1 cellular context compared by ENCODE assay signal in genomic region chr2:101753207-101753616, GRCh38.
TF ChIP-seq lines count a peak whose summit lies in the region.

No MANE protein-coding gene starts in this region.

TF ChIP-seq in HepG2, 621 proteins besides CTCF, POLR2A, EP300 and RAD21 (continues in another document):
- TF ChIP-seq DRAP1 (CRISPR knock-in tag; IDR thresholded peaks at IDR 0.05), result no peak
- TF ChIP-seq CHD4 (IDR thresholded peaks at IDR 0.05; ENCODE audit: borderline replicate concordance, low read length), result no peak
- TF ChIP-seq ZNF574 (CRISPR knock-in tag; IDR thresholded peaks at IDR 0.05), result no peak
- TF ChIP-seq ZBED4 (CRISPR knock-in tag; IDR thresholded peaks at IDR 0.05; ENCODE audit: borderline replicate concordance), result no peak
- no peak for TF ChIP-seq ZNF138 (CRISPR knock-in tag; IDR thresholded peaks at IDR 0.05; ENCODE audit: low read depth)
- TF ChIP-seq FOXP4 (CRISPR knock-in tag; IDR thresholded peaks at IDR 0.05), result peak; percentile 73
- no peak for TF ChIP-seq KLF15 (CRISPR knock-in tag; IDR thresholded peaks at IDR 0.05; ENCODE audit: borderline replicate concordance)
- TF ChIP-seq HDAC1 (CRISPR knock-in tag; IDR thresholded peaks at IDR 0.05), result peak; percentile 30; the same call in 1 of the 2 replicates
- 0 out of 2 replicates have a peak, but pooled peaks have one; percentile 16 for TF ChIP-seq MAX (IDR thresholded peaks at IDR 0.05)
- TF ChIP-seq ZNF558 (CRISPR knock-in tag; IDR thresholded peaks at IDR 0.05; ENCODE audit: borderline replicate concordance), result no peak
- no peak for TF ChIP-seq ZNF335 (CRISPR knock-in tag; IDR thresholded peaks at IDR 0.05)
- TF ChIP-seq ZNF451 (CRISPR knock-in tag; IDR thresholded peaks at IDR 0.05), result no peak
- TF ChIP-seq CAMTA2 (CRISPR knock-in tag; IDR thresholded peaks at IDR 0.05; ENCODE audit: borderline replicate concordance), result no peak
- peak; percentile 92 for TF ChIP-seq ZNF652 (CRISPR knock-in tag; IDR thresholded peaks at IDR 0.05; ENCODE audit: borderline replicate concordance, low read depth)
- no peak for TF ChIP-seq PAWR (CRISPR knock-in tag; IDR thresholded peaks at IDR 0.05; ENCODE audit: borderline replicate concordance)
- no peak for TF ChIP-seq MTF1 (CRISPR knock-in tag; IDR thresholded peaks at IDR 0.05)
- TF ChIP-seq ZNF710 (CRISPR knock-in tag; IDR thresholded peaks at IDR 0.05; ENCODE audit: borderline replicate concordance), result no peak
- no peak for TF ChIP-seq ETV6 (CRISPR knock-in tag; conservative IDR thresholded peaks at IDR 0.05)
- TF ChIP-seq STAT5B (CRISPR knock-in tag; IDR thresholded peaks at IDR 0.05), result no peak
- TF ChIP-seq ZBTB20 (CRISPR knock-in tag; IDR thresholded peaks at IDR 0.05; ENCODE audit: borderline replicate concordance, low read depth), result no peak
- TF ChIP-seq ESRRA (CRISPR knock-in tag; IDR thresholded peaks at IDR 0.05; ENCODE audit: low read depth), result no peak
- TF ChIP-seq ELF3 (CRISPR knock-in tag; IDR thresholded peaks at IDR 0.05), result peak; percentile 22; the same call in 1 of the 2 replicates
- peak; percentile 72 for TF ChIP-seq BCL6 (CRISPR knock-in tag; IDR thresholded peaks at IDR 0.05)
- TF ChIP-seq SMC3 (IDR thresholded peaks at IDR 0.05; ENCODE audit: low read length), result no peak
- no peak for TF ChIP-seq ZBTB40 (IDR thresholded peaks at IDR 0.05)
- TF ChIP-seq ZBTB40 (CRISPR knock-in tag; IDR thresholded peaks at IDR 0.05), result no peak
- no peak for TF ChIP-seq KDM5B (CRISPR knock-in tag; IDR thresholded peaks at IDR 0.05; ENCODE audit: borderline replicate concordance)
- peak; percentile 46; the same call in 1 of the 2 replicates for TF ChIP-seq FOXA3 (CRISPR knock-in tag; IDR thresholded peaks at IDR 0.05)
- TF ChIP-seq HDAC2 (CRISPR knock-in tag; IDR thresholded peaks at IDR 0.05), result peak; percentile 55; the same call in 1 of the 2 replicates
- TF ChIP-seq NCOA2 (CRISPR knock-in tag; IDR thresholded peaks at IDR 0.05), result peak; percentile 72
- no peak for TF ChIP-seq SP4 (CRISPR knock-in tag; IDR thresholded peaks at IDR 0.05)
- TF ChIP-seq CENPT (CRISPR knock-in tag; IDR thresholded peaks at IDR 0.05; ENCODE audit: low read depth), result no peak
- TF ChIP-seq MEIS2 (CRISPR knock-in tag; IDR thresholded peaks at IDR 0.05), result no peak
- TF ChIP-seq ZNF446 (CRISPR knock-in tag; IDR thresholded peaks at IDR 0.05), result no peak
